Comparison of ENCODE assay signal across 8 cellular contexts in genomic region chr5:79109527-79110492, GRCh38. TPM values are rescaled to one million over a fixed set of nuclear protein-coding genes. Genes with fewer than 3 reads are reported as not detected.
DNase-seq lines count a peak whose midpoint lies in the region; ATAC-seq and TF ChIP-seq lines count a peak whose summit lies in the region.

No MANE protein-coding gene starts in this region.

- intact Hi-C loops in right lobe of liver (cut with DNase I), result loop anchor here in 1 of 2 donors (5.0 kb wide), 1 partner anchor 83 kb away; no protein-coding TSS in a partner anchor

- 24% methylated on average over 15 of the region's 15 CpGs for WGBS in right lobe of liver (ENCODE audit: insufficient coverage, low coverage, low lambda C conversion rate, missing lambda C conversion rate)

- H3K4me1 ChIP-seq in right lobe of liver, result peaks cover 0 to 42% (median 16%) of the 10 kb centered on the region in 4 donors

- H3K27ac Mint-ChIP-seq in activated T-cell treated with anti-CD3 and anti-CD28 coated beads, Interleukin-2, amount 50 U/mL, for 24 hours, result no peak overlapping the region

- no peak overlapping the region for H3K4me3 Mint-ChIP-seq in activated T-cell treated with anti-CD3 and anti-CD28 coated beads, Interleukin-2, amount 50 U/mL, for 24 hours

- H3K4me3 ChIP-seq in right lobe of liver, result no peak overlapping the region

- no peak overlapping the region for H3K27ac ChIP-seq in C4-2B
- peak overlapping the region in 1 of 3 donors; percentile 86 for H3K27ac ChIP-seq in right lobe of liver

- no peaks in the 10 kb centered on the region for H3K9me3 ChIP-seq in right lobe of liver

- no peaks in the 10 kb centered on the region for H3K36me3 Mint-ChIP-seq in activated T-cell treated with anti-CD3 and anti-CD28 coated beads, Interleukin-2, amount 50 U/mL, for 24 hours (ENCODE audit: low read depth)

- DNase-seq in HT-29 (ENCODE audit: low spot score) (peak; percentile 28), right lobe of liver (peak in 2 of 3 donors; percentile 39 to 75), NCI-H510A (lab: John Stamatoyannopoulos, UW) (no peak), A172 (ENCODE audit: low spot score) (no peak)
- peak; percentile 47 for DNase-seq in activated T-cell treated with anti-CD3 and anti-CD28 coated beads, Interleukin-2, amount 50 U/mL, for 24 hours

- TF ChIP-seq CTCF in C4-2B (conservative IDR thresholded peaks at IDR 0.05) (peak; percentile 65), right lobe of liver (IDR thresholded peaks at IDR 0.05) (peak; percentile 68 to 90 (median 78))

- TF ChIP-seq POLR2A in right lobe of liver (IDR thresholded peaks at IDR 0.05), result no peak

- H3K4me1 Mint-ChIP-seq in activated T-cell treated with anti-CD3 and anti-CD28 coated beads, Interleukin-2, amount 50 U/mL, for 24 hours (ENCODE audit: low read depth), result no peaks in the 10 kb centered on the region

- no peaks in the 10 kb centered on the region for H3K9me3 Mint-ChIP-seq in activated T-cell treated with anti-CD3 and anti-CD28 coated beads, Interleukin-2, amount 50 U/mL, for 24 hours

- peaks cover 0 to 7% (median 0%) of the 10 kb centered on the region in 4 donors for H3K36me3 ChIP-seq in right lobe of liver

- H3K27me3 ChIP-seq in right lobe of liver, result no peaks in the 10 kb centered on the region

- ATAC-seq in right lobe of liver (peak; percentile 47 to 60 (median 58)), GM19397 (IDR thresholded peaks at IDR 0.05; ENCODE audit: unreplicated experiment) (no peak), HG02759 (IDR thresholded peaks at IDR 0.05; ENCODE audit: unreplicated experiment) (no peak)

- H3K27me3 Mint-ChIP-seq in activated T-cell treated with anti-CD3 and anti-CD28 coated beads, Interleukin-2, amount 50 U/mL, for 24 hours, result peaks cover 83% of the 10 kb centered on the region

RNA-seq across cellular contexts. Expression of gene BHMT, which starts 1.8 kb away (rescaled TPM):
- total RNA-seq in HT-29 (2014; rRNA removed; shearing (Covaris generic)), result not detected in 2 replicates
- 100 to 1,000 TPM; 105 to 899 (median 225) TPM for total RNA-seq in right lobe of liver
- not detected in 2 replicates for total RNA-seq in A172 (2014; rRNA removed; shearing (Covaris generic))

RNA-seq across cellular contexts. Expression of gene BHMT2, which starts 40.2 kb away (rescaled TPM):
- total RNA-seq in HT-29 (2014; rRNA removed; shearing (Covaris generic)), result not detected in 2 replicates
- total RNA-seq in right lobe of liver, result 100 to 1,000 TPM; 206 to 392 (median 280) TPM
- total RNA-seq in A172 (2014; rRNA removed; shearing (Covaris generic)), result not detected in 2 replicates

RNA-seq across cellular contexts. Expression of gene DMGDH, which starts 40.3 kb away (rescaled TPM):
- total RNA-seq in HT-29 (2014; rRNA removed; shearing (Covaris generic)), result not detected in 2 replicates
- total RNA-seq in right lobe of liver, result 100 to 1,000 TPM in 2 of 6 experiments, 10 to 100 TPM in 4; 55.7 to 128 (median 83.5) TPM
- total RNA-seq in A172 (2014; rRNA removed; shearing (Covaris generic)), result 0.12 TPM in 1 of 2 replicates, not detected in the other

Comparison
In these comparisons a context has a peak if more than half of its experiments do, and no peak if none do; other contexts are left out.
1. DNase-seq: peak in HT-29 (single experiment), activated T-cell treated with anti-CD3 and anti-CD28 coated beads, Interleukin-2, amount 50 U/mL, for 24 hours (single experiment) and right lobe of liver (2 of 3); none in NCI-H510A (single experiment) and A172 (single experiment).
2. ATAC-seq: peak in right lobe of liver (4 of 4); none in GM19397 (single experiment) and HG02759 (single experiment).
3. RNA of gene BHMT, which starts 1.8 kb away (total RNA-seq): 105 to 899 TPM in right lobe of liver; not detected in HT-29 and not detected in A172; every median in the first group is over 100 times any median in the second.
4. RNA of gene BHMT2, which starts 40.2 kb away (total RNA-seq): 206 to 392 TPM in right lobe of liver; not detected in HT-29 and not detected in A172; every median in the first group is over 100 times any median in the second.
5. RNA of gene DMGDH, which starts 40.3 kb away (total RNA-seq): 55.7 to 128 TPM in right lobe of liver; not detected in HT-29 and 0.12 TPM in A172; every median in the first group is over 10 times any median in the second.